11 cellular contexts compared by ENCODE assay signal in the genomic region with DNA sequence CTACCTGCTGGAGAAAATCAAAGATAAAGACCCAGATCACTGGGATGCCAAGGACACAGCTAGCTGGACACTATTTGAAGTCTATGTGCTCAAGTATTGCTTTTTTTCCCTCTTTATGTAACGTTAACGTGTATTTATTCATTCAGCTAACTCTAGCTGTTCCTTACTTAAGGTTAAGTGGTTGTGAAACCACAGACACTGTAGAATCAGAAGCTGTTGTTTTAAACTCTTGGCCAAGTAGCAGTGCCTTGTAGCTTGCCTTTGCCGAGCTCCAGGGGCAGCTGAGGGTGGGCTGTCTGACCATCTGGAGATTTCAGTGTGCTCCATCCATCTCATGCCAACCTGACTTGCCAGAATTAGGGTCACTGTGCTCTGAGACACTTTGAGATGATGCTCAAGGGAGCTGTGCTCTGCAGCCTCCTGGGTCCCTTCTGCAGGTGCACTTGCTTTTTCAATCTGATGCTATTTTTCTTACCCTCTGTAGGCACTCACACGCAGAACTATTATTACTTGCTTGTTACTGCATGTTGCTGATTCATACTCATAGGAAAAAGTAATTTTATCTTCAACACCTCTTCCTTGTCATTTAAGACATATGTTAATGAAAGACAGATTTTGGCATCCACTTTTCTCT.
A peak's percentile ranks its signal among the peaks of the same experiment; 100 is the strongest.
DNase-seq lines count a peak whose midpoint lies in the region; ATAC-seq and TF ChIP-seq lines count a peak whose summit lies in the region.
"Had no signal": no experiment of that assay in that cellular context is flagged by ENCODE, and none has a peak within 500 bp of the region (broad histone marks: within the 10 kb centered on the region; RNA-seq: fewer than 3 reads in every experiment).

No MANE protein-coding gene starts in this region.

- H3K27ac ChIP-seq in stomach smooth muscle (ENCODE audit: low read length) (peak overlapping the region; percentile 53), upper lobe of left lung (no peak overlapping the region)
- H3K27ac ChIP-seq: BLaER1 treated with 17β-estradiol and CSF1 and Interleukin-3, amounts not matched to agents 10 nM and 100 nM had no signal

- no peak overlapping the region for H3K9ac ChIP-seq in stomach smooth muscle (ENCODE audit: low read length in 2 of 2)
- H3K9ac ChIP-seq: BLaER1 treated with 17β-estradiol and CSF1 and Interleukin-3, amounts not matched to agents 10 nM and 100 nM had no signal

- TF ChIP-seq CTCF in upper lobe of left lung (IDR thresholded peaks at IDR 0.05), result no peak

- H3K27me3 ChIP-seq in stomach smooth muscle (ENCODE audit: control insufficient read depth in 1 of 2, insufficient read depth in 2 of 2, low read length in 2 of 2), result no peaks in the 10 kb centered on the region
- H3K27me3 ChIP-seq in upper lobe of left lung, result no peaks in the 10 kb centered on the region
- H3K27me3 ChIP-seq: BLaER1 treated with 17β-estradiol and CSF1 and Interleukin-3, amounts not matched to agents 10 nM and 100 nM had no signal

- peaks cover 0 to 2% of the 10 kb centered on the region in 2 donors for H3K36me3 ChIP-seq in stomach smooth muscle (ENCODE audit: control insufficient read depth in 2 of 2, insufficient read depth in 2 of 2, low read length in 2 of 2)
- H3K36me3 ChIP-seq in upper lobe of left lung, result no peaks in the 10 kb centered on the region

- peaks cover 26% of the 10 kb centered on the region for H3K36me3 Mint-ChIP-seq in activated naive CD8-positive, alpha-beta T cell treated with anti-CD3 and anti-CD28 coated beads, Interleukin-2, amount 50 U/mL, for 24 hours (ENCODE audit: low read depth)
- H3K36me3 Mint-ChIP-seq in immature natural killer cell, result peaks cover 3 to 18% (median 7%) of the 10 kb centered on the region in 3 donors

- H3K4me3 Mint-ChIP-seq in activated naive CD8-positive, alpha-beta T cell treated with anti-CD3 and anti-CD28 coated beads, Interleukin-2, amount 50 U/mL, for 24 hours, result no peak overlapping the region
- H3K4me3 Mint-ChIP-seq in immature natural killer cell, result no peak overlapping the region

- peaks cover 52% of the 10 kb centered on the region for H3K4me1 Mint-ChIP-seq in activated naive CD8-positive, alpha-beta T cell treated with anti-CD3 and anti-CD28 coated beads, Interleukin-2, amount 50 U/mL, for 24 hours
- no peaks in the 10 kb centered on the region for H3K4me1 Mint-ChIP-seq in immature natural killer cell

- peak; percentile 19 for DNase-seq in stimulated activated CD4-positive, alpha-beta T cell treated with anti-CD3 and anti-CD28 coated beads, Interleukin-4, amount 100 ng/mL, for 24 hours
- DNase-seq in stimulated activated CD4-positive, alpha-beta T cell treated with anti-CD3 and anti-CD28 coated beads, Interleukin-12 subunit alpha, Interleukin-12 subunit beta, amount 100 ng/mL, for 4 hours, result no peak
- DNase-seq in activated naive CD8-positive, alpha-beta T cell treated with anti-CD3 and anti-CD28 coated beads, Interleukin-2, amount 50 U/mL, for 24 hours, result no peak
- no peak for DNase-seq in T-helper 9 cell
- no peak for DNase-seq in upper lobe of left lung
- DNase-seq in immature natural killer cell, result no peak
- DNase-seq: activated CD4-positive, CD25-positive, alpha-beta regulatory T cell; NCI-H2029 had no signal

- H3K27me3 Mint-ChIP-seq in activated naive CD8-positive, alpha-beta T cell treated with anti-CD3 and anti-CD28 coated beads, Interleukin-2, amount 50 U/mL, for 24 hours, result no peaks in the 10 kb centered on the region
- H3K27me3 Mint-ChIP-seq in immature natural killer cell (ENCODE audit: low read depth in 3 of 3), result no peaks in the 10 kb centered on the region

- peaks cover 3% of the 10 kb centered on the region for H3K9me3 Mint-ChIP-seq in activated naive CD8-positive, alpha-beta T cell treated with anti-CD3 and anti-CD28 coated beads, Interleukin-2, amount 50 U/mL, for 24 hours
- H3K9me3 Mint-ChIP-seq in immature natural killer cell, result peaks cover 0 to 2% (median 0%) of the 10 kb centered on the region in 6 donors

- no peak for TF ChIP-seq EP300 in upper lobe of left lung (IDR thresholded peaks at IDR 0.05)

- ATAC-seq in HG03103 (IDR thresholded peaks at IDR 0.05; ENCODE audit: low read depth, unreplicated experiment) (peak; percentile 34), upper lobe of left lung (ENCODE audit: low FRiP score in 2 of 2) (no peak)
- ATAC-seq in activated naive CD8-positive, alpha-beta T cell treated with anti-CD3 and anti-CD28 coated beads, Interleukin-2, amount 50 U/mL, for 24 hours, result peak; percentile 18

- WGBS in upper lobe of left lung, 2 donors, result 51 to 76% methylated on average over 4 of the region's 4 CpGs

- no peak overlapping the region for H3K4me3 ChIP-seq in stomach smooth muscle (ENCODE audit: low read length in 2 of 2)
- H3K4me3 ChIP-seq in upper lobe of left lung, result no peak overlapping the region
- H3K4me3 ChIP-seq: BLaER1 treated with 17β-estradiol and CSF1 and Interleukin-3, amounts not matched to agents 10 nM and 100 nM had no signal

- TF ChIP-seq POLR2A in upper lobe of left lung (IDR thresholded peaks at IDR 0.05), result no peak

- H3K27ac Mint-ChIP-seq in activated naive CD8-positive, alpha-beta T cell treated with anti-CD3 and anti-CD28 coated beads, Interleukin-2, amount 50 U/mL, for 24 hours, result peak overlapping the region; percentile 97
- H3K27ac Mint-ChIP-seq in immature natural killer cell, result peak overlapping the region in 1 of 6 donors; percentile 53

- no peaks in the 10 kb centered on the region for H3K9me3 ChIP-seq in stomach smooth muscle (ENCODE audit: control insufficient read depth in 2 of 2, low read length in 2 of 2)
- H3K9me3 ChIP-seq in upper lobe of left lung, result no peaks in the 10 kb centered on the region

- H3K4me1 ChIP-seq in stomach smooth muscle (ENCODE audit: control insufficient read depth, insufficient read depth, low read length), result peaks cover 35% of the 10 kb centered on the region
- H3K4me1 ChIP-seq in upper lobe of left lung, result no peaks in the 10 kb centered on the region

Comparison
In these comparisons a context has a peak if more than half of its experiments do, and no peak if none do; other contexts are left out.
1. ATAC-seq: peak in HG03103 (single experiment) and activated naive CD8-positive, alpha-beta T cell treated with anti-CD3 and anti-CD28 coated beads, Interleukin-2, amount 50 U/mL, for 24 hours (single experiment); none in upper lobe of left lung (0 of 2).